In genomic region chr11:71962428-71963038, GRCh38 we compare ENCODE assay signal across 9 cellular contexts. TPM values are rescaled to one million over a fixed set of nuclear protein-coding genes. Genes with fewer than 3 reads are reported as not detected.
A peak's percentile ranks its signal among the peaks of the same experiment; 100 is the strongest.
DNase-seq lines count a peak whose midpoint lies in the region; ATAC-seq and TF ChIP-seq lines count a peak whose summit lies in the region.
"Had no signal": no experiment of that assay in that cellular context is flagged by ENCODE, and none has a peak within 500 bp of the region (broad histone marks: within the 10 kb centered on the region; RNA-seq: fewer than 3 reads in every experiment).

No MANE protein-coding gene starts in this region.

- H3K4me1 ChIP-seq in SJSA1 (replicated peaks) (peaks cover 17% of the 10 kb centered on the region), gastroesophageal sphincter (no peaks in the 10 kb centered on the region)

- ATAC-seq in GM21825 (IDR thresholded peaks at IDR 0.05; ENCODE audit: unreplicated experiment) (peak; percentile 67), gastroesophageal sphincter (no peak)

- TF ChIP-seq EP300 in gastroesophageal sphincter (IDR thresholded peaks at IDR 0.05), result no peak

- no peak for TF ChIP-seq POLR2A in gastroesophageal sphincter (IDR thresholded peaks at IDR 0.05)

- DNase-seq in ELR (ENCODE audit: low read depth) (peak; percentile 63), SJSA1 (ENCODE audit: low read depth in 1 of 2, low spot score in 2 of 2) (peak in 1 of 2 experiments; percentile 68), kidney epithelial cell (ENCODE audit: low read depth) (peak; percentile 63), HuH-7 (ENCODE audit: low spot score) (no peak), anterior cingulate cortex (lab: John Stamatoyannopoulos, UW) (no peak)
- no peak for DNase-seq in activated effector memory CD4-positive, alpha-beta T cell treated with anti-CD3 and anti-CD28 coated beads, Interleukin-2, amount 50 U/mL, for 16 hours
- DNase-seq: SW 1271 had no signal

- peaks cover 11% of the 10 kb centered on the region for H3K36me3 ChIP-seq in SJSA1
- H3K36me3 ChIP-seq in kidney epithelial cell (ENCODE audit: control insufficient read depth, insufficient read depth, low read length), result peaks cover 1% of the 10 kb centered on the region
- H3K36me3 ChIP-seq in gastroesophageal sphincter, result peaks cover 0 to 34% of the 10 kb centered on the region in 2 donors

- 20 to 38% methylated on average over 2 of the region's 2 CpGs for WGBS in gastroesophageal sphincter (ENCODE audit: low coverage in 1 of 2), 2 donors

- peak overlapping the region; percentile 81 for H3K27ac ChIP-seq in SJSA1
- peak overlapping the region in 2 of 4 donors; percentile 26 to 40 for H3K27ac ChIP-seq in gastroesophageal sphincter

- TF ChIP-seq CTCF in kidney epithelial cell (IDR thresholded peaks at IDR 0.05; ENCODE audit: insufficient read depth, low read length, poor library complexity, severe bottlenecking) (no peak), gastroesophageal sphincter (IDR thresholded peaks at IDR 0.05) (no peak)

- H3K27me3 ChIP-seq in SJSA1 (replicated peaks) (no peaks in the 10 kb centered on the region), kidney epithelial cell (ENCODE audit: control insufficient read depth, insufficient read depth, low read length) (no peaks in the 10 kb centered on the region), gastroesophageal sphincter (no peaks in the 10 kb centered on the region)

- H3K9me3 ChIP-seq in SJSA1 (replicated peaks) (no peaks in the 10 kb centered on the region), gastroesophageal sphincter (no peaks in the 10 kb centered on the region)

- H3K4me3 ChIP-seq in SJSA1, result no peak overlapping the region
- no peak overlapping the region for H3K4me3 ChIP-seq in kidney epithelial cell (ENCODE audit: low read depth, low read length)
- H3K4me3 ChIP-seq in gastroesophageal sphincter, result no peak overlapping the region

RNA-seq across cellular contexts. Expression of gene RNF121, which starts 33.7 kb away (rescaled TPM):
- 6.4 and 21.4 TPM in 2 replicates for total RNA-seq in SJSA1 (2014; rRNA removed; shearing (Covaris generic))
- 30.9 and 36.6 TPM in 2 replicates for total RNA-seq in kidney epithelial cell
- 10 to 100 TPM; 13.1 to 25.8 (median 21.5) TPM for total RNA-seq in gastroesophageal sphincter

RNA-seq across cellular contexts. Expression of gene XNDC1N, which starts 34.1 kb away (rescaled TPM):
- 0.47 and 3.2 TPM in 2 replicates for total RNA-seq in SJSA1 (2014; rRNA removed; shearing (Covaris generic))
- 2.2 and 7.1 TPM in 2 replicates for total RNA-seq in kidney epithelial cell
- 10 to 100 TPM in 1 of 4 donors, 1 to 10 TPM in 3; 4.7 to 27.7 (median 7.7) TPM for total RNA-seq in gastroesophageal sphincter

RNA-seq across cellular contexts. Expression of gene IL18BP, which starts 36.2 kb away (rescaled TPM):
- 0.06 and 3.3 TPM in 2 replicates for total RNA-seq in SJSA1 (2014; rRNA removed; shearing (Covaris generic))
- 2.9 and 6.4 TPM in 2 replicates for total RNA-seq in kidney epithelial cell
- 1 to 10 TPM; 2.5 to 8.9 (median 6.7) TPM for total RNA-seq in gastroesophageal sphincter

Comparison
In these comparisons a context has a peak if more than half of its experiments do, and no peak if none do; other contexts are left out.
1. DNase-seq: peak in ELR (single experiment) and kidney epithelial cell (single experiment); none in HuH-7 (single experiment), activated effector memory CD4-positive, alpha-beta T cell treated with anti-CD3 and anti-CD28 coated beads, Interleukin-2, amount 50 U/mL, for 16 hours (single experiment) and anterior cingulate cortex (0 of 58).